8 cellular contexts compared by ENCODE assay signal in genomic region chr5:88660947-88661869, GRCh38.
DNase-seq lines count a peak whose midpoint lies in the region; ATAC-seq and TF ChIP-seq lines count a peak whose summit lies in the region.

No MANE protein-coding gene starts in this region.

- TF ChIP-seq POLR2A in erythroblast (IDR thresholded peaks at IDR 0.05; ENCODE audit: low read length): no peak

- H3K4me1 ChIP-seq in BE2C: no peaks in the 10 kb centered on the region

- H3K36me3 ChIP-seq in BE2C: no peaks in the 10 kb centered on the region

- no peaks in the 10 kb centered on the region for H3K9me3 ChIP-seq in BE2C

- peaks cover 78% of the 10 kb centered on the region for H3K27me3 Mint-ChIP-seq in T-helper 1 cell treated with Interleukin-12 subunit alpha and Interleukin-12 subunit beta and Interleukin-4 antibody, amounts not matched to agents 30 μg/mL and 1 μg/mL, for 36 hours (ENCODE audit: low read depth)

- peaks cover 50% of the 10 kb centered on the region for H3K27me3 ChIP-seq in BE2C

- peaks cover 10% of the 10 kb centered on the region for H3K4me1 Mint-ChIP-seq in T-helper 1 cell treated with Interleukin-12 subunit alpha and Interleukin-12 subunit beta and Interleukin-4 antibody, amounts not matched to agents 30 μg/mL and 1 μg/mL, for 36 hours (ENCODE audit: low read depth)

- H3K27ac Mint-ChIP-seq in T-helper 1 cell treated with Interleukin-12 subunit alpha and Interleukin-12 subunit beta and Interleukin-4 antibody, amounts not matched to agents 30 μg/mL and 1 μg/mL, for 36 hours: peak overlapping the region; percentile 78

- DNase-seq in BE2C: peak; percentile 97
- DNase-seq in NCI-H1105 (lab: John Stamatoyannopoulos, UW): peak; percentile 78
- peak; percentile 50 to 61 for DNase-seq in erythroblast (lab: John Stamatoyannopoulos, UW)
- peak; percentile 94 for DNase-seq in myocyte (ENCODE audit: low read depth)
- no peak for DNase-seq in stimulated activated naive CD4-positive, alpha-beta T cell treated with Interleukin-2 at 50 U/mL for 16 hours (lab: John Stamatoyannopoulos, UW)

- H3K9me3 Mint-ChIP-seq in T-helper 1 cell treated with Interleukin-12 subunit alpha and Interleukin-12 subunit beta and Interleukin-4 antibody, amounts not matched to agents 30 μg/mL and 1 μg/mL, for 36 hours: no peaks in the 10 kb centered on the region

- peak overlapping the region; percentile 74 for H3K4me3 Mint-ChIP-seq in T-helper 1 cell treated with Interleukin-12 subunit alpha and Interleukin-12 subunit beta and Interleukin-4 antibody, amounts not matched to agents 30 μg/mL and 1 μg/mL, for 36 hours

- H3K4me3 ChIP-seq in BE2C (ENCODE audit: low read depth, low read length): peak overlapping the region; percentile 63

- peak; percentile 33 for ATAC-seq in GM18499 (IDR thresholded peaks at IDR 0.05; ENCODE audit: insufficient read depth, unreplicated experiment)
- peak; percentile 83 for ATAC-seq in HG02798 (IDR thresholded peaks at IDR 0.05; ENCODE audit: poor library complexity, unreplicated experiment)

- TF ChIP-seq CTCF in BE2C (IDR thresholded peaks at IDR 0.05; ENCODE audit: low read depth, low read length): no peak

- H3K36me3 Mint-ChIP-seq in T-helper 1 cell treated with Interleukin-12 subunit alpha and Interleukin-12 subunit beta and Interleukin-4 antibody, amounts not matched to agents 30 μg/mL and 1 μg/mL, for 36 hours (ENCODE audit: low read depth): no peaks in the 10 kb centered on the region
